In the genomic region with DNA sequence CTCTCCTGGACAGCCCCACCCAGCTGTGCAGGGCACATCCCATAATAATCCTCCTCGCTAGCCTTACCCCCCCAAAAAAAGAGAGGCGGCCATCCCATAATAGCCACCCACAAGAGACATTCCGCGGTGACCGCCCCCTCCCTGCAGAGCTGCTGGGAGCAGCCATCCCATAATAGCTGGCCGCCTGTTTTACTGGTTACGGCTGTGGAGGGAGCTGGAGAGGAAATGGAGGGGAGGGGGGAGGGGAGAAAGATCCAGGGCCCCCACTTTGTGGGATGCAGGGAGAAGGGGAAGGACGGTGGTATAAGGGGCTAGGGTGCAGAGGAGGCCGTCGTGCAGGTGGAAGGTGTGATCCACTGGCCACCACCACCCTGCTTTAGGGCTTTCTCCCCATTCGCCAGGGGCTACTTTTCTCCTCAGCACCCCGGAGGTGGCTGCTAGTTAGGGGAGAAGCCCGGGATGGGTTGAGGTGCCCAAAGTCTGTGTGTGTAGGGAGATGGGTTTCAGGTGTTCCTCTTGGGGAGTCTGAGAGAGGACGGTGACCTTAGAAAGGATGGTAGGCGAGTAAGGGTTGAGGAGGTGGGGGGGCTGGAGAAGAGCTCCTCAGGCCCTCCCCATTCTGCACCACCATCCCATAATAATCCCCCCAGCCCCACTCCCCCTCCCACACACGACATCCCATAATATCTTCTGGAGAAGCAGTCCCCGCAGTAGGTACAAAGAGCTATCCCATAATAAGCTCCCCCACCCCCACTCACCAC, we compare ENCODE assay signal across 8 cellular contexts. TPM values are rescaled to one million over a fixed set of nuclear protein-coding genes. Genes with fewer than 3 reads are reported as not detected.
DNase-seq lines count a peak whose midpoint lies in the region; ATAC-seq, FAIRE-seq and TF ChIP-seq lines count a peak whose summit lies in the region.

No MANE protein-coding gene starts in this region.

- H3K9me3 ChIP-seq in K562 (replicated peaks; ENCODE audit: control insufficient read depth, insufficient read depth, low read depth, low read length) (no peaks in the 10 kb centered on the region), iPS-15b (ENCODE audit: control insufficient read depth, insufficient read depth, low read length) (no peaks in the 10 kb centered on the region)

- FAIRE-seq in K562 (lab: Jason Lieb, UNC): peak; percentile 89

- H2AFZ ChIP-seq in K562 (ENCODE audit: low read depth, low read length): peak overlapping the region; percentile 92

- no peak for TF ChIP-seq RAD21 in K562 (CRISPR knock-in tag; conservative IDR thresholded peaks at IDR 0.05 in 1 of 2, IDR thresholded peaks at IDR 0.05 in 1 of 2)

- H3K4me3 ChIP-seq in K562: peak overlapping the region; percentile 32
- peak overlapping the region; percentile 72 for H3K4me3 ChIP-seq in iPS-15b (ENCODE audit: low read depth, low read length)

- H3K4me1 ChIP-seq in K562 (replicated peaks in 1 of 2; ENCODE audit: control insufficient read depth in 2 of 2, insufficient read depth in 2 of 2, low read length in 2 of 2): peaks cover 36 to 50% of the 10 kb centered on the region in 2 experiments
- peaks cover 11% of the 10 kb centered on the region for H3K4me1 ChIP-seq in iPS-15b (ENCODE audit: control insufficient read depth, insufficient read depth, low read length)

- H3K4me2 ChIP-seq in K562 (ENCODE audit: insufficient read depth, low read length): peak overlapping the region; percentile 95

- intact Hi-C loops in K562 (cut with micrococcal nuclease): loop anchor here (1.0 to 10.0 kb wide), 2 partner anchors 8 to 212 kb away; a partner anchor contains a TSS

- TF ChIP-seq EP300 in K562 (IDR thresholded peaks at IDR 0.05; ENCODE audit: low read length): peak; percentile 34

- H3K36me3 ChIP-seq in K562 (ENCODE audit: control insufficient read depth, insufficient read depth, low read length): no peaks in the 10 kb centered on the region
- H3K36me3 ChIP-seq in iPS-15b (ENCODE audit: control insufficient read depth, insufficient read depth, low read length): no peaks in the 10 kb centered on the region

- CTCF ChIA-PET in K562 (lab: Yijun Ruan, JAX; ENCODE audit: low intra/inter-chr PET ratio): no interaction called here

- BruUV-seq in K562 (replicated peaks; lab: Mats Ljungman, UMichigan): no TSS peak

- in situ Hi-C loops in K562 (cut with MboI): no loop called here

- 0 out of 6 replicates have a peak, but pooled peaks of 1 of the 3 experiments have one; percentile 2 for TF ChIP-seq CTCF in K562 (IDR thresholded peaks at IDR 0.05 in 2 of 3, conservative IDR thresholded peaks at IDR 0.05 in 1 of 3; ENCODE audit: insufficient read depth in 2 of 3, low read depth in 1 of 3, low read length in 3 of 3)

- no peaks in the 10 kb centered on the region for H3K27me3 ChIP-seq in K562 (ENCODE audit: control insufficient read depth in 2 of 2, insufficient read depth in 2 of 2, low read length in 2 of 2)
- no peaks in the 10 kb centered on the region for H3K27me3 ChIP-seq in iPS-15b (ENCODE audit: control insufficient read depth, insufficient read depth, low read length)

- no peaks in the 10 kb centered on the region for H3K9me1 ChIP-seq in K562 (ENCODE audit: control insufficient read depth, insufficient read depth, low read length)

- H3K79me2 ChIP-seq in K562 (ENCODE audit: control insufficient read depth, insufficient read depth, low read length): no peaks in the 10 kb centered on the region; the same call in 2 of the 3 replicates

- WGBS in K562 (ENCODE audit: insufficient coverage, low coverage, missing lambda C conversion rate): 0% methylated on average over 9 of the region's 17 CpGs

- POLR2A ChIA-PET in K562 (lab: Yijun Ruan, JAX): interaction anchor here (0.6 to 2.2 kb wide), 12 partner anchors 11 to 258 kb away, joined by 3 to 8 read pairs (median 3); a partner anchor contains a TSS

- H3K27ac ChIP-seq in K562 (ENCODE audit: extremely low read depth, low read depth, low read length): peak overlapping the region; percentile 100

- peak; percentile 60 for TF ChIP-seq POLR2A in K562 (conservative IDR thresholded peaks at IDR 0.05)

- no peaks in the 10 kb centered on the region for H4K20me1 ChIP-seq in K562 (replicated peaks; ENCODE audit: control insufficient read depth, insufficient read depth, low read length)

- peak; percentile 71 for ATAC-seq in K562

- DNase-seq in CD1c-positive myeloid dendritic cell (ENCODE audit: extremely low spot score) (peak; percentile 31), HS-27A (ENCODE audit: low read depth) (peak; percentile 75), NCI-H774 (lab: John Stamatoyannopoulos, UW) (peak; percentile 86), K562 (ENCODE audit: extremely low read depth in 1 of 4, low spot score in 3 of 4) (peak; percentile 66 to 95 (median 75)), retina (peak; percentile 90), NCI-H2171 (lab: John Stamatoyannopoulos, UW) (no peak)
- DNase-seq in activated CD4-positive, alpha-beta T cell treated with anti-CD3 and anti-CD28 coated beads for 48 hours: no peak

- H3K9ac ChIP-seq in K562 (ENCODE audit: insufficient read depth in 1 of 2, low read depth in 2 of 2, low read length in 2 of 2) (peak overlapping the region; percentile 89 to 97), iPS-15b (ENCODE audit: low read depth, low read length) (peak overlapping the region; percentile 74)

RNA-seq across cellular contexts. Expression of a gene that starts 6.0 kb away (rescaled TPM):
- 526 and 534 TPM in 2 replicates for total RNA-seq in K562 (2011; cell fraction: chromatin; rRNA removed; ENCODE audit: low replicate concordance)
- 244 and 272 TPM in 2 replicates for total RNA-seq in K562 (2011; cell fraction: nucleolus; rRNA removed)
- total RNA-seq in K562 (2011; cell fraction: nucleoplasm; rRNA removed): 296 and 379 TPM in 2 replicates
- 392 and 404 TPM in 2 replicates for total RNA-seq in K562 (2014; rRNA removed)
- 231 and 265 TPM in 2 replicates for total RNA-seq in K562 (2014; rRNA removed; fragmentation: Illumina TruSeq; extraction: Trizol)
- 271 and 272 TPM in 2 replicates for total RNA-seq in K562 (2015; rRNA removed; fragmentation: Illumina TruSeq; extraction: Trizol)
- 353 and 384 TPM in 2 replicates for total RNA-seq in K562 (2021)
- 119 and 126 TPM in 2 replicates for polyA plus RNA-seq in K562 (2011; rRNA removed)
- polyA plus RNA-seq in K562 (2011; cell fraction: cytosol; rRNA removed): 151 and 165 TPM in 2 replicates
- polyA plus RNA-seq in K562 (2011; cell fraction: nucleus; rRNA removed): 184 and 336 TPM in 2 replicates
- polyA plus RNA-seq in K562 (2012): 162 and 218 TPM in 2 replicates
- polyA plus RNA-seq in K562 (2014; fragmentation: Illumina TruSeq; extraction: Trizol): 346 and 375 TPM in 2 replicates
- 10 to 100 TPM; 82.1 to 90.3 TPM for polyA plus RNA-seq in K562 (2014; fragmentation: Nextera tagmentation; extraction: Ambion mirVana)
- polyA plus RNA-seq in K562 (2014; rRNA removed): 211 and 214 TPM in 2 replicates
- polyA minus RNA-seq in K562 (2011; rRNA and poly(A)+ RNA removed): 272 and 274 TPM in 2 replicates
- polyA minus RNA-seq in K562 (2011; cell fraction: cytosol; rRNA and poly(A)+ RNA removed): 222 and 251 TPM in 2 replicates
- 81.5 and 99.4 TPM in 2 replicates for polyA minus RNA-seq in K562 (2011; cell fraction: nucleus; rRNA and poly(A)+ RNA removed)

RNA-seq across cellular contexts. Expression of a gene that starts 22.6 kb away (rescaled TPM):
- total RNA-seq in K562 (2011; cell fraction: chromatin; rRNA removed; ENCODE audit: low replicate concordance): 14.4 and 32.5 TPM in 2 replicates
- 19.1 and 26.3 TPM in 2 replicates for total RNA-seq in K562 (2011; cell fraction: nucleolus; rRNA removed)
- 20.8 and 27.5 TPM in 2 replicates for total RNA-seq in K562 (2011; cell fraction: nucleoplasm; rRNA removed)
- total RNA-seq in K562 (2014; rRNA removed) (3.6 and 4.9 TPM in 2 replicates), K562 (2014; rRNA removed; fragmentation: Illumina TruSeq; extraction: Trizol) (3.0 and 3.5 TPM in 2 replicates), K562 (2015; rRNA removed; fragmentation: Illumina TruSeq; extraction: Trizol) (2.7 and 2.8 TPM in 2 replicates), K562 (2021) (9.2 and 11.7 TPM in 2 replicates)
- polyA plus RNA-seq in K562 (2011; rRNA removed) (5.8 and 7.8 TPM in 2 replicates), K562 (2014; fragmentation: Illumina TruSeq; extraction: Trizol) (7.0 and 9.9 TPM in 2 replicates), K562 (2014; fragmentation: Nextera tagmentation; extraction: Ambion mirVana) (1 to 10 TPM; 1.3 to 2.3 TPM), K562 (2014; rRNA removed) (5.6 and 5.9 TPM in 2 replicates)
- 14.8 and 50.1 TPM in 2 replicates for polyA plus RNA-seq in K562 (2011; cell fraction: cytosol; rRNA removed)
- polyA plus RNA-seq in K562 (2011; cell fraction: nucleus; rRNA removed): 5.8 and 13.2 TPM in 2 replicates
- 8.5 and 9.4 TPM in 2 replicates for polyA plus RNA-seq in K562 (2012)
- polyA minus RNA-seq in K562 (2011; rRNA and poly(A)+ RNA removed): 4.6 and 7.8 TPM in 2 replicates
- 11.7 and 16.4 TPM in 2 replicates for polyA minus RNA-seq in K562 (2011; cell fraction: cytosol; rRNA and poly(A)+ RNA removed)
- 3.6 and 4.7 TPM in 2 replicates for polyA minus RNA-seq in K562 (2011; cell fraction: nucleus; rRNA and poly(A)+ RNA removed)

RNA-seq across cellular contexts. Expression of a gene that starts 34.0 kb away (rescaled TPM):
- total RNA-seq in K562 (2011; cell fraction: chromatin; rRNA removed; ENCODE audit: low replicate concordance): 10.1 and 27.0 TPM in 2 replicates
- 11.7 and 20.7 TPM in 2 replicates for total RNA-seq in K562 (2011; cell fraction: nucleolus; rRNA removed)
- 12.6 and 15.5 TPM in 2 replicates for total RNA-seq in K562 (2011; cell fraction: nucleoplasm; rRNA removed)
- total RNA-seq in K562 (2014; rRNA removed) (5.3 and 10.5 TPM in 2 replicates), K562 (2014; rRNA removed; fragmentation: Illumina TruSeq; extraction: Trizol) (5.5 and 7.9 TPM in 2 replicates), K562 (2015; rRNA removed; fragmentation: Illumina TruSeq; extraction: Trizol) (3.1 and 3.5 TPM in 2 replicates), K562 (2021) (16.8 and 18.0 TPM in 2 replicates)
- polyA plus RNA-seq in K562 (2011; rRNA removed) (13.2 and 28.6 TPM in 2 replicates), K562 (2014; fragmentation: Illumina TruSeq; extraction: Trizol) (7.2 and 8.4 TPM in 2 replicates), K562 (2014; fragmentation: Nextera tagmentation; extraction: Ambion mirVana) (10 to 100 TPM; 23.1 to 31.8 TPM), K562 (2014; rRNA removed) (4.4 and 6.7 TPM in 2 replicates)
- polyA plus RNA-seq in K562 (2011; cell fraction: cytosol; rRNA removed): 12.3 and 15.6 TPM in 2 replicates
- 79.2 and 89.4 TPM in 2 replicates for polyA plus RNA-seq in K562 (2011; cell fraction: nucleus; rRNA removed)
- polyA plus RNA-seq in K562 (2012): 13.4 and 22.7 TPM in 2 replicates
- polyA minus RNA-seq in K562 (2011; rRNA and poly(A)+ RNA removed): 4.0 and 4.5 TPM in 2 replicates
- polyA minus RNA-seq in K562 (2011; cell fraction: cytosol; rRNA and poly(A)+ RNA removed): 5.4 and 7.3 TPM in 2 replicates
- 4.4 and 11.2 TPM in 2 replicates for polyA minus RNA-seq in K562 (2011; cell fraction: nucleus; rRNA and poly(A)+ RNA removed)

RNA-seq across cellular contexts. Expression of a gene that starts 45.1 kb away (rescaled TPM):
- 199 and 304 TPM in 2 replicates for total RNA-seq in K562 (2011; cell fraction: chromatin; rRNA removed; ENCODE audit: low replicate concordance)
- total RNA-seq in K562 (2011; cell fraction: nucleolus; rRNA removed): 156 and 172 TPM in 2 replicates
- 135 and 147 TPM in 2 replicates for total RNA-seq in K562 (2011; cell fraction: nucleoplasm; rRNA removed)
- total RNA-seq in K562 (2014; rRNA removed): 55.4 and 70.8 TPM in 2 replicates
- 53.2 and 54.4 TPM in 2 replicates for total RNA-seq in K562 (2014; rRNA removed; fragmentation: Illumina TruSeq; extraction: Trizol)
- 60.6 and 61.9 TPM in 2 replicates for total RNA-seq in K562 (2015; rRNA removed; fragmentation: Illumina TruSeq; extraction: Trizol)
- total RNA-seq in K562 (2021): 77.2 and 77.6 TPM in 2 replicates
- 74.7 and 93.6 TPM in 2 replicates for polyA plus RNA-seq in K562 (2011; rRNA removed)
- 29.0 and 33.7 TPM in 2 replicates for polyA plus RNA-seq in K562 (2011; cell fraction: cytosol; rRNA removed)
- 248 and 319 TPM in 2 replicates for polyA plus RNA-seq in K562 (2011; cell fraction: nucleus; rRNA removed)
- polyA plus RNA-seq in K562 (2012): 37.5 and 55.6 TPM in 2 replicates
- 67.5 and 97.7 TPM in 2 replicates for polyA plus RNA-seq in K562 (2014; fragmentation: Illumina TruSeq; extraction: Trizol)
- 10 to 100 TPM; 19.0 to 37.2 TPM for polyA plus RNA-seq in K562 (2014; fragmentation: Nextera tagmentation; extraction: Ambion mirVana)
- 86.3 and 92.2 TPM in 2 replicates for polyA plus RNA-seq in K562 (2014; rRNA removed)
- polyA minus RNA-seq in K562 (2011; rRNA and poly(A)+ RNA removed): 32.7 and 42.8 TPM in 2 replicates
- 26.4 and 38.0 TPM in 2 replicates for polyA minus RNA-seq in K562 (2011; cell fraction: cytosol; rRNA and poly(A)+ RNA removed)
- polyA minus RNA-seq in K562 (2011; cell fraction: nucleus; rRNA and poly(A)+ RNA removed): 40.7 and 56.9 TPM in 2 replicates

RNA-seq across cellular contexts. Expression of a gene that starts 49.7 kb away (rescaled TPM):
- 36.0 and 36.8 TPM in 2 replicates for total RNA-seq in K562 (2011; cell fraction: chromatin; rRNA removed; ENCODE audit: low replicate concordance)
- 22.8 and 26.7 TPM in 2 replicates for total RNA-seq in K562 (2011; cell fraction: nucleolus; rRNA removed)
- total RNA-seq in K562 (2011; cell fraction: nucleoplasm; rRNA removed): 20.7 and 22.2 TPM in 2 replicates
- total RNA-seq in K562 (2014; rRNA removed) (12.8 and 15.7 TPM in 2 replicates), K562 (2014; rRNA removed; fragmentation: Illumina TruSeq; extraction: Trizol) (16.4 and 19.7 TPM in 2 replicates), K562 (2015; rRNA removed; fragmentation: Illumina TruSeq; extraction: Trizol) (11.0 and 11.6 TPM in 2 replicates), K562 (2021) (13.0 and 14.0 TPM in 2 replicates)
- polyA plus RNA-seq in K562 (2011; rRNA removed) (30.2 and 32.1 TPM in 2 replicates), K562 (2014; fragmentation: Illumina TruSeq; extraction: Trizol) (27.3 and 28.4 TPM in 2 replicates), K562 (2014; fragmentation: Nextera tagmentation; extraction: Ambion mirVana) (1 to 10 TPM; 6.6 to 8.4 TPM), K562 (2014; rRNA removed) (23.8 and 23.9 TPM in 2 replicates)
- polyA plus RNA-seq in K562 (2011; cell fraction: cytosol; rRNA removed): 16.1 and 24.2 TPM in 2 replicates
- 66.6 and 104 TPM in 2 replicates for polyA plus RNA-seq in K562 (2011; cell fraction: nucleus; rRNA removed)
- polyA plus RNA-seq in K562 (2012): 18.1 and 28.0 TPM in 2 replicates
- 10.8 and 11.3 TPM in 2 replicates for polyA minus RNA-seq in K562 (2011; rRNA and poly(A)+ RNA removed)
- polyA minus RNA-seq in K562 (2011; cell fraction: cytosol; rRNA and poly(A)+ RNA removed): 4.6 and 5.0 TPM in 2 replicates
- 5.0 and 12.2 TPM in 2 replicates for polyA minus RNA-seq in K562 (2011; cell fraction: nucleus; rRNA and poly(A)+ RNA removed)

Comparison
In these comparisons a context has a peak if more than half of its experiments do, and no peak if none do; other contexts are left out.
1. DNase-seq: peak in CD1c-positive myeloid dendritic cell (single experiment), HS-27A (single experiment), NCI-H774 (single experiment), K562 (4 of 4) and retina (single experiment); none in NCI-H2171 (single experiment) and activated CD4-positive, alpha-beta T cell treated with anti-CD3 and anti-CD28 coated beads for 48 hours (single experiment).